In genomic region chr13:40101708-40102359, GRCh38 we compare ENCODE assay signal across 9 cellular contexts.
DNase-seq lines count a peak whose midpoint lies in the region; ATAC-seq lines count a peak whose summit lies in the region.
"Had no signal": no experiment of that assay in that cellular context is flagged by ENCODE, and none has a peak within 500 bp of the region (broad histone marks: within the 10 kb centered on the region; RNA-seq: fewer than 3 reads in every experiment).

No MANE protein-coding gene starts in this region.

- intact Hi-C loops in activated naive CD4-positive, alpha-beta T cell treated with anti-CD3 and anti-CD28 coated beads for 36 hours (cut with micrococcal nuclease), result loop anchor here (1.0 to 10.0 kb wide), 20 partner anchors 7 to 883 kb away; no protein-coding TSS in a partner anchor

- DNase-seq in activated effector memory CD4-positive, alpha-beta T cell treated with anti-CD3 and anti-CD28 coated beads, Interleukin-2, amount 50 U/mL, for 16 hours, result peak; percentile 72
- no peak for DNase-seq in activated effector memory CD4-positive, alpha-beta T cell treated with Interleukin-2 at 50 U/mL for 16 hours
- DNase-seq in activated naive CD4-positive, alpha-beta T cell treated with anti-CD3 and anti-CD28 coated beads for 36 hours, result peak; percentile 72
- DNase-seq in stimulated activated naive CD8-positive, alpha-beta T cell treated with anti-CD3 and anti-CD28 coated beads, Interleukin-15, amount 100 ng/mL, for 72 hours, result peak; percentile 29 to 60
- DNase-seq in NCI-H1048 (lab: John Stamatoyannopoulos, UW) (no peak), hippocampal formation (lab: John Stamatoyannopoulos, UW) (no peak), amygdala (lab: John Stamatoyannopoulos, UW) (no peak)
- DNase-seq: midbrain had no signal

- peaks cover 12% of the 10 kb centered on the region for H3K9me3 Mint-ChIP-seq in activated naive CD4-positive, alpha-beta T cell treated with anti-CD3 and anti-CD28 coated beads for 36 hours
- peaks cover 22 to 31% of the 10 kb centered on the region in 2 donors for H3K9me3 Mint-ChIP-seq in stimulated activated naive CD8-positive, alpha-beta T cell treated with anti-CD3 and anti-CD28 coated beads, Interleukin-15, amount 100 ng/mL, for 72 hours

- H3K4me3 Mint-ChIP-seq in activated naive CD4-positive, alpha-beta T cell treated with anti-CD3 and anti-CD28 coated beads for 36 hours, result peak overlapping the region; percentile 66
- peak overlapping the region; percentile 76 to 79 for H3K4me3 Mint-ChIP-seq in stimulated activated naive CD8-positive, alpha-beta T cell treated with anti-CD3 and anti-CD28 coated beads, Interleukin-15, amount 100 ng/mL, for 72 hours

- peaks cover 42% of the 10 kb centered on the region for H3K4me1 Mint-ChIP-seq in activated naive CD4-positive, alpha-beta T cell treated with anti-CD3 and anti-CD28 coated beads for 36 hours (ENCODE audit: low read depth)
- H3K4me1 Mint-ChIP-seq in stimulated activated naive CD8-positive, alpha-beta T cell treated with anti-CD3 and anti-CD28 coated beads, Interleukin-15, amount 100 ng/mL, for 72 hours, result peaks cover 44% of the 10 kb centered on the region

- H3K36me3 Mint-ChIP-seq in activated naive CD4-positive, alpha-beta T cell treated with anti-CD3 and anti-CD28 coated beads for 36 hours (ENCODE audit: low read depth), result peaks cover 6% of the 10 kb centered on the region

- H3K27me3 Mint-ChIP-seq in activated naive CD4-positive, alpha-beta T cell treated with anti-CD3 and anti-CD28 coated beads for 36 hours (ENCODE audit: low read depth), result no peaks in the 10 kb centered on the region
- H3K27me3 Mint-ChIP-seq in stimulated activated naive CD8-positive, alpha-beta T cell treated with anti-CD3 and anti-CD28 coated beads, Interleukin-15, amount 100 ng/mL, for 72 hours, result no peaks in the 10 kb centered on the region

- H3K27ac Mint-ChIP-seq in activated naive CD4-positive, alpha-beta T cell treated with anti-CD3 and anti-CD28 coated beads for 36 hours, result peak overlapping the region; percentile 97
- peak overlapping the region; percentile 32 to 97 for H3K27ac Mint-ChIP-seq in stimulated activated naive CD8-positive, alpha-beta T cell treated with anti-CD3 and anti-CD28 coated beads, Interleukin-15, amount 100 ng/mL, for 72 hours

- ATAC-seq in HG03097 (IDR thresholded peaks at IDR 0.05; ENCODE audit: low FRiP score, unreplicated experiment), result peak; percentile 86
- peak; percentile 85 for ATAC-seq in stimulated activated naive CD8-positive, alpha-beta T cell treated with anti-CD3 and anti-CD28 coated beads, Interleukin-15, amount 100 ng/mL, for 72 hours

- CTCF ChIA-PET in activated naive CD4-positive, alpha-beta T cell treated with anti-CD3 and anti-CD28 coated beads for 36 hours (lab: Charles Lee), result interaction anchor here (0.7 to 1.6 kb wide), 5 partner anchors 12 to 188 kb away, joined by 3 to 9 read pairs (median 3); no protein-coding TSS in a partner anchor

Comparison
In these comparisons a context has a peak if more than half of its experiments do, and no peak if none do; other contexts are left out.
1. DNase-seq: peak in activated effector memory CD4-positive, alpha-beta T cell treated with anti-CD3 and anti-CD28 coated beads, Interleukin-2, amount 50 U/mL, for 16 hours (single experiment), activated naive CD4-positive, alpha-beta T cell treated with anti-CD3 and anti-CD28 coated beads for 36 hours (single experiment) and stimulated activated naive CD8-positive, alpha-beta T cell treated with anti-CD3 and anti-CD28 coated beads, Interleukin-15, amount 100 ng/mL, for 72 hours (2 of 2); none in activated effector memory CD4-positive, alpha-beta T cell treated with Interleukin-2 at 50 U/mL for 16 hours (single experiment), NCI-H1048 (single experiment), hippocampal formation (0 of 2) and amygdala (0 of 56).